Comparison of ENCODE assay signal across 8 cellular contexts in genomic region chr3:30934208-30934550, GRCh38. TPM values are rescaled to one million over a fixed set of nuclear protein-coding genes. Genes with fewer than 3 reads are reported as not detected.
DNase-seq lines count a peak whose midpoint lies in the region; ATAC-seq and TF ChIP-seq lines count a peak whose summit lies in the region.

No MANE protein-coding gene starts in this region.

- no peaks in the 10 kb centered on the region for H3K79me2 ChIP-seq in neural progenitor cell (ENCODE audit: low read depth)

- H3K4me1 Mint-ChIP-seq in chondrocyte (ENCODE audit: low read depth) (peaks cover 10% of the 10 kb centered on the region), neural progenitor cell (peaks cover 8% of the 10 kb centered on the region)

- ATAC-seq in GM18873 (IDR thresholded peaks at IDR 0.05; ENCODE audit: low FRiP score, unreplicated experiment) = no peak
- ATAC-seq in GM18868 (IDR thresholded peaks at IDR 0.05; ENCODE audit: unreplicated experiment) = no peak

- no peaks in the 10 kb centered on the region for H3K27me3 ChIP-seq in neural progenitor cell

- H3K4me3 ChIP-seq in neural progenitor cell = no peak overlapping the region

- peaks cover 13% of the 10 kb centered on the region for H3K9me3 Mint-ChIP-seq in chondrocyte (ENCODE audit: low read depth)
- H3K9me3 Mint-ChIP-seq in neural progenitor cell = no peaks in the 10 kb centered on the region

- no peaks in the 10 kb centered on the region for H3F3A ChIP-seq in neural progenitor cell (ENCODE audit: low read depth)

- peak; percentile 30 for DNase-seq in SIG-M5 treated with dmso at 0.1 percent for 504 hours (lab: John Stamatoyannopoulos, UW; ENCODE audit: unreplicated experiment)
- DNase-seq in SIG-M5 (lab: John Stamatoyannopoulos, UW) = no peak
- DNase-seq in NCI-H510A (lab: John Stamatoyannopoulos, UW) = peak; percentile 13
- DNase-seq in chondrocyte (ENCODE audit: low spot score) = no peak
- DNase-seq in neural progenitor cell (ENCODE audit: low spot score) = peak; percentile 55
- no peak for DNase-seq in ureter (ENCODE audit: low spot score)

- H3K4me1 ChIP-seq in neural progenitor cell = no peaks in the 10 kb centered on the region

- H3K9ac ChIP-seq in neural progenitor cell = no peak overlapping the region

- H3K36me3 Mint-ChIP-seq in chondrocyte (ENCODE audit: low read depth) = no peaks in the 10 kb centered on the region
- H3K36me3 Mint-ChIP-seq in neural progenitor cell = no peaks in the 10 kb centered on the region

- H3K27ac ChIP-seq in neural progenitor cell = no peak overlapping the region

- H3K4me2 ChIP-seq in neural progenitor cell = no peak overlapping the region

- H3K9me3 ChIP-seq in neural progenitor cell (ENCODE audit: low read depth) = no peaks in the 10 kb centered on the region

- no peaks in the 10 kb centered on the region for H3K27me3 Mint-ChIP-seq in chondrocyte (ENCODE audit: low read depth)
- no peaks in the 10 kb centered on the region for H3K27me3 Mint-ChIP-seq in neural progenitor cell (ENCODE audit: insufficient read depth, low read depth)

- H3K36me3 ChIP-seq in neural progenitor cell = no peaks in the 10 kb centered on the region

- H3K4me3 Mint-ChIP-seq in chondrocyte (ENCODE audit: unreplicated experiment) (no peak overlapping the region), neural progenitor cell (no peak overlapping the region)

- TF ChIP-seq CTCF in chondrocyte (IDR thresholded peaks at IDR 0.05) = peak; percentile 79
- TF ChIP-seq CTCF in neural progenitor cell (IDR thresholded peaks at IDR 0.05) = peak; percentile 59

- no peaks in the 10 kb centered on the region for H4K20me1 ChIP-seq in neural progenitor cell (ENCODE audit: low read depth)

- no peak overlapping the region for H2AFZ ChIP-seq in neural progenitor cell (replicated peaks)

- H3K27ac Mint-ChIP-seq in chondrocyte (ENCODE audit: unreplicated experiment) (no peak overlapping the region), neural progenitor cell (no peak overlapping the region)

RNA-seq across cellular contexts. Expression of gene GADL1, which starts 39.7 kb away (rescaled TPM):
- not detected in 3 replicates for total RNA-seq in chondrocyte
- 0.03 TPM in 1 of 2 replicates, not detected in the other for total RNA-seq in neural progenitor cell (ENCODE audit: low replicate concordance)
- 0.10 TPM for total RNA-seq in ureter

Comparison
In these comparisons a context has a peak if more than half of its experiments do, and no peak if none do; other contexts are left out.
1. DNase-seq: peak in SIG-M5 treated with dmso at 0.1 percent for 504 hours (single experiment), NCI-H510A (single experiment) and neural progenitor cell (single experiment); none in SIG-M5 (single experiment), chondrocyte (single experiment) and ureter (single experiment).